18 cellular contexts compared by ENCODE assay signal in genomic region chr16:86117756-86118155, GRCh38.
"Had no signal": no experiment of that assay in that cellular context is flagged by ENCODE, and none has a peak within 500 bp of the region (broad histone marks: within the 10 kb centered on the region; RNA-seq: fewer than 3 reads in every experiment).

No MANE protein-coding gene starts in this region.

- H3K27me3 ChIP-seq: hepatocyte, right lobe of liver, upper lobe of left lung had no signal

- H3K36me3 ChIP-seq: lower lobe of right lung, right lobe of liver, upper lobe of left lung had no signal

- H3K4me3 Mint-ChIP-seq: activated CD4-positive, alpha-beta T cell treated with anti-CD3 and anti-CD28 coated beads, Interleukin-2, amount 10 ng/mL, durations not matched to agents 7 days and 5 days; activated naive CD4-positive, alpha-beta T cell treated with anti-CD3 and anti-CD28 coated beads for 36 hours; activated T-helper 17 cell treated with anti-CD3 and anti-CD28 coated beads, Interleukin-2, amount 50 U/mL, for 72 hours; naive B cell; T-helper 17 cell had no signal

- H3K4me2 ChIP-seq: hepatocyte had no signal

- H3K4me3 ChIP-seq: coronary artery, hepatocyte, lower lobe of right lung, right lobe of liver, upper lobe of left lung had no signal

- H2AFZ ChIP-seq: hepatocyte had no signal

- DNase-seq: activated CD4-positive, alpha-beta T cell treated with anti-CD3 and anti-CD28 coated beads, Interleukin-2, amount 10 ng/mL, durations not matched to agents 7 days and 5 days; activated CD4-positive, CD25-positive, alpha-beta regulatory T cell; activated CD8-positive, alpha-beta memory T cell treated with anti-CD3 and anti-CD28 coated beads for 24 hours; activated naive CD4-positive, alpha-beta T cell treated with anti-CD3 and anti-CD28 coated beads for 36 hours; activated T-cell treated with anti-CD3 and anti-CD28 coated beads for 4 hours; caudate nucleus; effector CD4-positive, alpha-beta T cell; lower lobe of right lung; naive B cell; nucleus accumbens; right lobe of liver; stimulated activated naive CD4-positive, alpha-beta T cell treated with Interleukin-2 at 50 U/mL for 16 hours; T-helper 17 cell; upper lobe of left lung had no signal

- H3K9me3 ChIP-seq: lower lobe of right lung, right lobe of liver, upper lobe of left lung had no signal

- H3K27ac Mint-ChIP-seq: activated CD4-positive, alpha-beta T cell treated with anti-CD3 and anti-CD28 coated beads, Interleukin-2, amount 10 ng/mL, durations not matched to agents 7 days and 5 days; activated naive CD4-positive, alpha-beta T cell treated with anti-CD3 and anti-CD28 coated beads for 36 hours; activated T-helper 17 cell treated with anti-CD3 and anti-CD28 coated beads, Interleukin-2, amount 50 U/mL, for 72 hours; naive B cell; progenitor cell of endocrine pancreas; T-helper 17 cell had no signal

- H3K27ac ChIP-seq: coronary artery, lower lobe of right lung, right lobe of liver, upper lobe of left lung had no signal

- H3K36me3 Mint-ChIP-seq: naive B cell had no signal

- H3K4me1 Mint-ChIP-seq: activated CD4-positive, alpha-beta T cell treated with anti-CD3 and anti-CD28 coated beads, Interleukin-2, amount 10 ng/mL, durations not matched to agents 7 days and 5 days; activated T-helper 17 cell treated with anti-CD3 and anti-CD28 coated beads, Interleukin-2, amount 50 U/mL, for 72 hours; T-helper 17 cell had no signal

- ATAC-seq: activated T-helper 17 cell treated with anti-CD3 and anti-CD28 coated beads, Interleukin-2, amount 50 U/mL, for 72 hours; lower lobe of right lung; right lobe of liver; T-helper 17 cell had no signal

- H3K4me1 ChIP-seq: lower lobe of right lung, right lobe of liver, upper lobe of left lung had no signal

- H3K79me2 ChIP-seq: hepatocyte had no signal

- H3K9me3 Mint-ChIP-seq: activated CD4-positive, alpha-beta T cell treated with anti-CD3 and anti-CD28 coated beads, Interleukin-2, amount 10 ng/mL, durations not matched to agents 7 days and 5 days; activated naive CD4-positive, alpha-beta T cell treated with anti-CD3 and anti-CD28 coated beads for 36 hours; activated T-helper 17 cell treated with anti-CD3 and anti-CD28 coated beads, Interleukin-2, amount 50 U/mL, for 72 hours; naive B cell had no signal
